1 cellular context compared by ENCODE assay signal in the genomic region with DNA sequence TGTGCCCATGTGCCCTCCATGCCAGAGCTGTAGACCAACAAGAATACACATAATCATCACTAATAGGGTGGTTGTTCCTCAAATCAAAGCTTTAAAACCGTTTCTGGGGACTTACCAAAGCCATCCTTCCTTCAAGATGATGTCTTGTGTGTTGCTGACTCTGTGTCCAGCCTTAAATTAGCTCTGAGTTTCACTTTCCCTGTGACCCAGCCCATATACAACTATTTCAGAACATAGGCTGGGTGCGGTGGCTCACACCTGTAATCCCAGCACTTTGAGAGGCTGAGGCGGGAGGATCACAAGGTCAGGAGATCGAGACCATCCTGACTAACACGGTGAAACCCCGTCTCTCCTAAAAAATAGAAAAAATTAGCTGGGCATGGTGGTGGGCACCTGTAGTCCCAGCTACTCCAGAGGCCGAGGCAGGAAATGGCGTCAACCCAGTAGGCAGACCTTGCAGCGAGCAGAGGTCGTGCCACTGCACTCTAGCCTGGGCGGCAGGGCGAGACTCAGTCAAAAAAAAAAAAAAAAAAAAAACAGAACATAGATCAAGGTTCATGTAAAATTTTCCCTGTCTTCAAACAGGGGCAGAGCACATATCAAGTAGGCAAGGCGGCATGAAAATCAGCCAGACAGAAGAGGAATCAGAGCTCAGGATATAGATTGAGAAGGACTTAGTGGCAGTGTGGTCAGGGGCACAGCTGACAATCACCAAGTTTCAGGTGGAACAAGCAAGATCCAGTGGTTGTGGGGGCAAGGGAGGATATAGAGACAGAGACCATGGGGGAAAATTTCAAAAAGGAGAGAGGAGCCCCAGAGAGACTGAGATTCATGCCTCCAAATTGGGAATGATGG.
TF ChIP-seq lines count a peak whose summit lies in the region.

A gene (minus strand): TSS at position 179 of the 855 bp plus-strand sequence. CDS start 55 bp downstream, at position 124.

TF ChIP-seq in WTC11, 78 proteins besides CTCF, POLR2A, EP300 and RAD21 (continued from another document):
- TF ChIP-seq, protein P1, sequence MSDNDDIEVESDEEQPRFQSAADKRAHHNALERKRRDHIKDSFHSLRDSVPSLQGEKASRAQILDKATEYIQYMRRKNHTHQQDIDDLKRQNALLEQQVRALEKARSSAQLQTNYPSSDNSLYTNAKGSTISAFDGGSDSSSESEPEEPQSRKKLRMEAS (CRISPR knock-in tag; IDR thresholded peaks at IDR 0.05): no peak
- TF ChIP-seq, protein P2, sequence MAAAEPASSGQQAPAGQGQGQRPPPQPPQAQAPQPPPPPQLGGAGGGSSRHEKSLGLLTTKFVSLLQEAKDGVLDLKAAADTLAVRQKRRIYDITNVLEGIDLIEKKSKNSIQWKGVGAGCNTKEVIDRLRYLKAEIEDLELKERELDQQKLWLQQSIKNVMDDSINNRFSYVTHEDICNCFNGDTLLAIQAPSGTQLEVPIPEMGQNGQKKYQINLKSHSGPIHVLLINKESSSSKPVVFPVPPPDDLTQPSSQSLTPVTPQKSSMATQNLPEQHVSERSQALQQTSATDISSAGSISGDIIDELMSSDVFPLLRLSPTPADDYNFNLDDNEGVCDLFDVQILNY (CRISPR knock-in tag; IDR thresholded peaks at IDR 0.05): no peak
- TF ChIP-seq, protein P3, sequence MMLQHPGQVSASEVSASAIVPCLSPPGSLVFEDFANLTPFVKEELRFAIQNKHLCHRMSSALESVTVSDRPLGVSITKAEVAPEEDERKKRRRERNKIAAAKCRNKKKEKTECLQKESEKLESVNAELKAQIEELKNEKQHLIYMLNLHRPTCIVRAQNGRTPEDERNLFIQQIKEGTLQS (CRISPR knock-in tag; conservative IDR thresholded peaks at IDR 0.05): no peak
- TF ChIP-seq MYBL2 (CRISPR knock-in tag; IDR thresholded peaks at IDR 0.05): no peak
